ENCODE assay signal across 2 cellular contexts in genomic region chr5:64942460-64942859, GRCh38.
TF ChIP-seq lines count a peak whose summit lies in the region.

No MANE protein-coding gene starts in this region.

TF ChIP-seq in A549, 52 proteins besides CTCF, POLR2A, EP300 and RAD21 (continued from another document):
- no peak for TF ChIP-seq NPAS2 (CRISPR knock-in tag; IDR thresholded peaks at IDR 0.05; ENCODE audit: borderline replicate concordance)
- TF ChIP-seq PBX3 (IDR thresholded peaks at IDR 0.05), result no peak
- TF ChIP-seq JUNB (IDR thresholded peaks at IDR 0.05), result no peak
- TF ChIP-seq MAX (IDR thresholded peaks at IDR 0.05), result no peak

TF ChIP-seq in GM23338, 12 proteins besides CTCF, POLR2A, EP300 and RAD21 (continued from another document):
- TF ChIP-seq ZNF462 (CRISPR knock-in tag; IDR thresholded peaks at IDR 0.05), result no peak
- no peak for TF ChIP-seq EZH2phosphoT487 (IDR thresholded peaks at IDR 0.05; ENCODE audit: unreplicated experiment)
- TF ChIP-seq REST (IDR thresholded peaks at IDR 0.05; ENCODE audit: unreplicated experiment), result no peak
- no peak for TF ChIP-seq ZNF331 (CRISPR knock-in tag; IDR thresholded peaks at IDR 0.05; ENCODE audit: low read depth)
- no peak for TF ChIP-seq CREB1 (CRISPR knock-in tag; IDR thresholded peaks at IDR 0.05; ENCODE audit: low read depth)
- no peak for TF ChIP-seq EZH2 (IDR thresholded peaks at IDR 0.05; ENCODE audit: low read depth, unreplicated experiment)
- TF ChIP-seq JUNB (IDR thresholded peaks at IDR 0.05; ENCODE audit: unreplicated experiment), result no peak
- no peak for TF ChIP-seq STAT1 (IDR thresholded peaks at IDR 0.05; ENCODE audit: unreplicated experiment)
- TF ChIP-seq NANOG (IDR thresholded peaks at IDR 0.05; ENCODE audit: borderline replicate concordance), result no peak
